In genomic region chr15:97961067-97961954, GRCh38 we compare ENCODE assay signal across 1 cellular context.
A peak's percentile ranks its signal among the peaks of the same experiment; 100 is the strongest.
TF ChIP-seq lines count a peak whose summit lies in the region.

No MANE protein-coding gene starts in this region.

TF ChIP-seq in HepG2, 621 proteins besides CTCF, POLR2A, EP300 and RAD21 (continued from another document):
- TF ChIP-seq GABPB1 (CRISPR knock-in tag; IDR thresholded peaks at IDR 0.05) = 0 out of 2 replicates have a peak, but pooled peaks have one; percentile 65
- TF ChIP-seq ZNF777 (CRISPR knock-in tag; IDR thresholded peaks at IDR 0.05) = peak; percentile 31; the same call in 1 of the 2 replicates
- no peak for TF ChIP-seq ZNF75D (CRISPR knock-in tag; IDR thresholded peaks at IDR 0.05; ENCODE audit: borderline replicate concordance)
- 0 out of 2 replicates have a peak, but pooled peaks have one; percentile 22 for TF ChIP-seq ZNF724P (CRISPR knock-in tag; IDR thresholded peaks at IDR 0.05; ENCODE audit: borderline replicate concordance)
- peak; percentile 40; the same call in 1 of the 2 replicates for TF ChIP-seq ZNF263 (CRISPR knock-in tag; IDR thresholded peaks at IDR 0.05)
- no peak for TF ChIP-seq CCDC6 (CRISPR knock-in tag; IDR thresholded peaks at IDR 0.05)
- no peak for TF ChIP-seq ZNF652 (CRISPR knock-in tag; IDR thresholded peaks at IDR 0.05; ENCODE audit: borderline replicate concordance, low read depth)
- no peak for TF ChIP-seq TSC22D2 (CRISPR knock-in tag; IDR thresholded peaks at IDR 0.05; ENCODE audit: borderline replicate concordance)
- TF ChIP-seq ZNF788 (CRISPR knock-in tag; IDR thresholded peaks at IDR 0.05; ENCODE audit: borderline replicate concordance) = 0 out of 2 replicates have a peak, but pooled peaks have one; percentile 8
- no peak for TF ChIP-seq ZNF3 (CRISPR knock-in tag; IDR thresholded peaks at IDR 0.05)
- TF ChIP-seq ZNF747 (CRISPR knock-in tag; IDR thresholded peaks at IDR 0.05; ENCODE audit: borderline replicate concordance) = 0 out of 2 replicates have a peak, but pooled peaks have one; percentile 8
- TF ChIP-seq HNRNPK (IDR thresholded peaks at IDR 0.05; ENCODE audit: low read depth, low read length, poor library complexity, severe bottlenecking) = peak; percentile 23
- peak; percentile 0; the same call in 1 of the 2 replicates for TF ChIP-seq ZNF687 (CRISPR knock-in tag; IDR thresholded peaks at IDR 0.05)
- TF ChIP-seq PHF8 (CRISPR knock-in tag; IDR thresholded peaks at IDR 0.05) = peak; percentile 10
- TF ChIP-seq ZNF563 (CRISPR knock-in tag; IDR thresholded peaks at IDR 0.05) = 0 out of 2 replicates have a peak, but pooled peaks have one; percentile 63
- TF ChIP-seq ZEB1 (IDR thresholded peaks at IDR 0.05; ENCODE audit: insufficient replicate concordance, low read depth) = peak; percentile 52
